ENCODE assay signal across 16 cellular contexts in the genomic region with DNA sequence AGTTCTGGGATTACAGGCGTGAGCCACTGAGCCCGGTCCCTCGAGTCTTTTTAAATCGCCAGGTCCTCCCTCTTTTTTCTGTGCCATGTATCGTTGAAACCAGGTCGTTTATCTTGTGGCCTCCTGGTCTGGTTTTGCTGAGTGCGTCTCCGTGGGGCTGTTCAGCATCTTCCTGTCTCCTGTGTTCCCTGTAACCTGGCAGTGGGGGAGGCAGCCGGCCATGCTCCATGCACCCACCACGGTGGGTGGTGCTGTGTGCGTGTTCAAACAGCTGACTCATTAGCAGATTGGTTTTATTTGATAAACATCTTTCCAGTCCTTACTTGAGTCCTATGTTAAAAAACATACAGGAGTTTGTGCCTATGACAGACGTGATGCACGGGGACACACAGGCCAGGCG. TPM values are rescaled to one million over a fixed set of nuclear protein-coding genes. Genes with fewer than 3 reads are reported as not detected.
A peak's percentile ranks its signal among the peaks of the same experiment; 100 is the strongest.
DNase-seq lines count a peak whose midpoint lies in the region; ATAC-seq and TF ChIP-seq lines count a peak whose summit lies in the region.
"Had no signal": no experiment of that assay in that cellular context is flagged by ENCODE, and none has a peak within 500 bp of the region (broad histone marks: within the 10 kb centered on the region; RNA-seq: fewer than 3 reads in every experiment).

No MANE protein-coding gene starts in this region.

- ATAC-seq in activated T-helper 17 cell treated with anti-CD3 and anti-CD28 coated beads, Interleukin-2, amount 50 U/mL, for 72 hours (replicated peaks), result no peak
- no peak for ATAC-seq in naive thymus-derived CD4-positive, alpha-beta T cell
- ATAC-seq: A549 had no signal

- H3K27me3 ChIP-seq in naive thymus-derived CD4-positive, alpha-beta T cell (ENCODE audit: control insufficient read depth in 2 of 2, insufficient read depth in 2 of 2, low read length in 2 of 2), result no peaks in the 10 kb centered on the region

- H3K36me3 Mint-ChIP-seq in activated naive CD4-positive, alpha-beta T cell treated with anti-CD3 and anti-CD28 coated beads, Interleukin-2, amount 50 U/mL, for 24 hours, result peaks cover 6% of the 10 kb centered on the region
- peaks cover 20% of the 10 kb centered on the region for H3K36me3 Mint-ChIP-seq in activated naive CD4-positive, alpha-beta T cell treated with anti-CD3 and anti-CD28 coated beads for 36 hours (ENCODE audit: low read depth)
- peaks cover 25% of the 10 kb centered on the region for H3K36me3 Mint-ChIP-seq in activated T-helper 17 cell treated with anti-CD3 and anti-CD28 coated beads, Interleukin-2, amount 50 U/mL, for 72 hours (ENCODE audit: low read depth)
- H3K36me3 Mint-ChIP-seq in naive thymus-derived CD4-positive, alpha-beta T cell, result peaks cover 0 to 13% (median 9%) of the 10 kb centered on the region in 5 donors
- H3K36me3 Mint-ChIP-seq in type B pancreatic cell, result peaks cover 20% of the 10 kb centered on the region

- peak overlapping the region; percentile 63 for H3K4me3 Mint-ChIP-seq in activated naive CD4-positive, alpha-beta T cell treated with anti-CD3 and anti-CD28 coated beads, Interleukin-2, amount 50 U/mL, for 24 hours
- H3K4me3 Mint-ChIP-seq in activated naive CD4-positive, alpha-beta T cell treated with anti-CD3 and anti-CD28 coated beads for 36 hours, result no peak overlapping the region
- no peak overlapping the region for H3K4me3 Mint-ChIP-seq in activated T-helper 17 cell treated with anti-CD3 and anti-CD28 coated beads, Interleukin-2, amount 50 U/mL, for 72 hours
- H3K4me3 Mint-ChIP-seq in naive thymus-derived CD4-positive, alpha-beta T cell, result peak overlapping the region in 4 of 10 donors; percentile 54 to 77 (median 66)
- H3K4me3 Mint-ChIP-seq in type B pancreatic cell, result peak overlapping the region; percentile 70

- peaks cover 0 to 18% of the 10 kb centered on the region in 2 donors for H3K4me1 ChIP-seq in naive thymus-derived CD4-positive, alpha-beta T cell (ENCODE audit: control insufficient read depth in 2 of 2, insufficient read depth in 2 of 2, low read length in 2 of 2)

- no peak overlapping the region for H3K4me3 ChIP-seq in naive thymus-derived CD4-positive, alpha-beta T cell (ENCODE audit: low read length)
- H3K4me3 ChIP-seq: A549 had no signal

- DNase-seq in activated naive CD4-positive, alpha-beta T cell treated with anti-CD3 and anti-CD28 coated beads for 36 hours, result no peak
- no peak for DNase-seq in naive thymus-derived CD4-positive, alpha-beta T cell
- no peak for DNase-seq in type B pancreatic cell (ENCODE audit: extremely low spot score, unreplicated experiment)
- DNase-seq in activated CD4-positive, CD25-positive, alpha-beta regulatory T cell treated with anti-CD3 and anti-CD28 coated beads, Interleukin-2, amount 50 U/mL, for 72 hours, result no peak
- DNase-seq in NCI-H2227 treated with DMSO at 0.1 percent for 48 hours (lab: John Stamatoyannopoulos, UW), result no peak
- DNase-seq in T-helper 1 cell, result no peak
- DNase-seq: Calu3, DMS53, NCI-H1048, NCI-H1436 treated with DMSO at 0.1 percent for 48 hours, NCI-H2081 had no signal

- H3K9me3 Mint-ChIP-seq in activated naive CD4-positive, alpha-beta T cell treated with anti-CD3 and anti-CD28 coated beads, Interleukin-2, amount 50 U/mL, for 24 hours, result no peaks in the 10 kb centered on the region
- no peaks in the 10 kb centered on the region for H3K9me3 Mint-ChIP-seq in activated naive CD4-positive, alpha-beta T cell treated with anti-CD3 and anti-CD28 coated beads for 36 hours
- no peaks in the 10 kb centered on the region for H3K9me3 Mint-ChIP-seq in activated T-helper 17 cell treated with anti-CD3 and anti-CD28 coated beads, Interleukin-2, amount 50 U/mL, for 72 hours
- H3K9me3 Mint-ChIP-seq in naive thymus-derived CD4-positive, alpha-beta T cell, result peaks cover 0 to 5% (median 0%) of the 10 kb centered on the region in 11 donors
- H3K9me3 Mint-ChIP-seq in type B pancreatic cell, result no peaks in the 10 kb centered on the region

- H3K27ac Mint-ChIP-seq in activated naive CD4-positive, alpha-beta T cell treated with anti-CD3 and anti-CD28 coated beads, Interleukin-2, amount 50 U/mL, for 24 hours, result peak overlapping the region; percentile 52
- H3K27ac Mint-ChIP-seq in activated naive CD4-positive, alpha-beta T cell treated with anti-CD3 and anti-CD28 coated beads for 36 hours, result no peak overlapping the region
- peak overlapping the region; percentile 81 for H3K27ac Mint-ChIP-seq in activated T-helper 17 cell treated with anti-CD3 and anti-CD28 coated beads, Interleukin-2, amount 50 U/mL, for 72 hours
- peak overlapping the region in 7 of 9 donors; percentile 12 to 84 (median 74) for H3K27ac Mint-ChIP-seq in naive thymus-derived CD4-positive, alpha-beta T cell
- peak overlapping the region; percentile 78 for H3K27ac Mint-ChIP-seq in type B pancreatic cell

- intact Hi-C loops in activated naive CD4-positive, alpha-beta T cell treated with anti-CD3 and anti-CD28 coated beads for 36 hours (cut with micrococcal nuclease), result loop anchor here (10.0 kb wide), 1 partner anchor 163 kb away; a partner anchor contains a TSS
- intact Hi-C loops in naive thymus-derived CD4-positive, alpha-beta T cell (cut with micrococcal nuclease), result loop anchor here (10.0 kb wide), 6 partner anchors 787 to 1953 kb away; a partner anchor contains a TSS

- peaks cover 0 to 27% (median 0%) of the 10 kb centered on the region in 3 experiments for H3K36me3 ChIP-seq in naive thymus-derived CD4-positive, alpha-beta T cell (ENCODE audit: control insufficient read depth in 2 of 3, insufficient read depth in 3 of 3, low read length in 3 of 3)

- H3K27me3 Mint-ChIP-seq in activated naive CD4-positive, alpha-beta T cell treated with anti-CD3 and anti-CD28 coated beads, Interleukin-2, amount 50 U/mL, for 24 hours, result no peaks in the 10 kb centered on the region
- no peaks in the 10 kb centered on the region for H3K27me3 Mint-ChIP-seq in activated naive CD4-positive, alpha-beta T cell treated with anti-CD3 and anti-CD28 coated beads for 36 hours (ENCODE audit: low read depth)
- no peaks in the 10 kb centered on the region for H3K27me3 Mint-ChIP-seq in activated T-helper 17 cell treated with anti-CD3 and anti-CD28 coated beads, Interleukin-2, amount 50 U/mL, for 72 hours
- H3K27me3 Mint-ChIP-seq in naive thymus-derived CD4-positive, alpha-beta T cell, result no peaks in the 10 kb centered on the region
- H3K27me3 Mint-ChIP-seq in type B pancreatic cell, result no peaks in the 10 kb centered on the region

- no peak for TF ChIP-seq CTCF in type B pancreatic cell (conservative IDR thresholded peaks at IDR 0.05)

- CTCF ChIA-PET in activated naive CD4-positive, alpha-beta T cell treated with anti-CD3 and anti-CD28 coated beads for 36 hours (lab: Charles Lee), result no interaction called here
- CTCF ChIA-PET in naive thymus-derived CD4-positive, alpha-beta T cell (lab: Charles Lee), result no interaction called here

- POLR2A ChIA-PET in naive thymus-derived CD4-positive, alpha-beta T cell (lab: Charles Lee), result interaction anchor here (4.4 kb wide), 1 partner anchor 27 kb away, joined by 61 read pairs; a partner anchor contains a TSS

- H3K4me1 Mint-ChIP-seq in activated naive CD4-positive, alpha-beta T cell treated with anti-CD3 and anti-CD28 coated beads, Interleukin-2, amount 50 U/mL, for 24 hours, result peaks cover 23% of the 10 kb centered on the region
- H3K4me1 Mint-ChIP-seq in activated naive CD4-positive, alpha-beta T cell treated with anti-CD3 and anti-CD28 coated beads for 36 hours (ENCODE audit: low read depth), result peaks cover 14% of the 10 kb centered on the region
- peaks cover 11% of the 10 kb centered on the region for H3K4me1 Mint-ChIP-seq in activated T-helper 17 cell treated with anti-CD3 and anti-CD28 coated beads, Interleukin-2, amount 50 U/mL, for 72 hours
- peaks cover 0 to 28% (median 19%) of the 10 kb centered on the region in 7 donors for H3K4me1 Mint-ChIP-seq in naive thymus-derived CD4-positive, alpha-beta T cell
- H3K4me1 Mint-ChIP-seq in type B pancreatic cell (ENCODE audit: unreplicated experiment), result no peaks in the 10 kb centered on the region

- no peak overlapping the region for H3K27ac ChIP-seq in naive thymus-derived CD4-positive, alpha-beta T cell (ENCODE audit: low read depth, low read length)
- H3K27ac ChIP-seq: A549, C4-2B had no signal

- no peaks in the 10 kb centered on the region for H3K9me3 ChIP-seq in naive thymus-derived CD4-positive, alpha-beta T cell (ENCODE audit: control insufficient read depth in 2 of 3, low read length in 3 of 3)
- H3K9me3 ChIP-seq: A549 had no signal

RNA-seq across cellular contexts. Expression of a gene that starts 2.7 kb away (rescaled TPM):
- 10 to 100 TPM in 1 of 2 experiments, not detected in 1; 28.1 TPM for total RNA-seq in activated naive CD4-positive, alpha-beta T cell treated with anti-CD3 and anti-CD28 coated beads for 36 hours
- total RNA-seq in activated T-helper 17 cell treated with anti-CD3 and anti-CD28 coated beads, Interleukin-2, amount 50 U/mL, for 72 hours, result 10 to 100 TPM; 58.0 to 86.0 TPM
- total RNA-seq in naive thymus-derived CD4-positive, alpha-beta T cell, result 10 to 100 TPM; 17.1 to 67.0 (median 31.6) TPM
- polyA plus RNA-seq in naive thymus-derived CD4-positive, alpha-beta T cell, result not detected
- total RNA-seq in type B pancreatic cell (ENCODE audit: low replicate concordance), result 66.2 and 78.6 TPM in 2 replicates
- total RNA-seq: H4 had no signal
- polyA plus RNA-seq: A549 had no signal

RNA-seq across cellular contexts. Expression of a gene that starts 25.8 kb away (rescaled TPM):
- 10 to 100 TPM; 39.4 to 40.4 TPM for total RNA-seq in activated naive CD4-positive, alpha-beta T cell treated with anti-CD3 and anti-CD28 coated beads for 36 hours
- 10 to 100 TPM; 26.7 to 48.1 TPM for total RNA-seq in activated T-helper 17 cell treated with anti-CD3 and anti-CD28 coated beads, Interleukin-2, amount 50 U/mL, for 72 hours
- total RNA-seq in naive thymus-derived CD4-positive, alpha-beta T cell, result 10 to 100 TPM; 16.0 to 42.3 (median 30.9) TPM
- polyA plus RNA-seq in naive thymus-derived CD4-positive, alpha-beta T cell, result 10 to 100 TPM; 13.8 to 17.5 TPM
- total RNA-seq in type B pancreatic cell (ENCODE audit: low replicate concordance), result 42.1 and 45.7 TPM in 2 replicates

Comparison
In these comparisons a context has a peak if more than half of its experiments do, and no peak if none do; other contexts are left out.
1. H3K4me3 Mint-ChIP-seq: peak in activated naive CD4-positive, alpha-beta T cell treated with anti-CD3 and anti-CD28 coated beads, Interleukin-2, amount 50 U/mL, for 24 hours (single experiment) and type B pancreatic cell (single experiment); none in activated naive CD4-positive, alpha-beta T cell treated with anti-CD3 and anti-CD28 coated beads for 36 hours (single experiment) and activated T-helper 17 cell treated with anti-CD3 and anti-CD28 coated beads, Interleukin-2, amount 50 U/mL, for 72 hours (single experiment).